8 cellular contexts compared by ENCODE assay signal in genomic region chr16:80027007-80027965, GRCh38.
DNase-seq lines count a peak whose midpoint lies in the region; ATAC-seq, FAIRE-seq and TF ChIP-seq lines count a peak whose summit lies in the region.

No MANE protein-coding gene starts in this region.

- WGBS in hepatocyte (ENCODE audit: low lambda C conversion rate, missing lambda C conversion rate), result 46% methylated on average over 20 of the region's 20 CpGs

- H3K4me2 ChIP-seq in hepatocyte, result peak overlapping the region; percentile 38

- H3K27me3 Mint-ChIP-seq in activated naive CD8-positive, alpha-beta T cell treated with anti-CD3 and anti-CD28 coated beads, Interleukin-2, amount 50 U/mL, for 24 hours, result peaks cover 5% of the 10 kb centered on the region

- no peak for TF ChIP-seq POLR2A in GM12892 (IDR thresholded peaks at IDR 0.05; ENCODE audit: low read depth, low read length)

- no peaks in the 10 kb centered on the region for H3K9me2 ChIP-seq in hepatocyte (replicated peaks; ENCODE audit: insufficient read depth)

- H3K9me3 ChIP-seq in SJSA1 (replicated peaks) (no peaks in the 10 kb centered on the region), hepatocyte (ENCODE audit: low read depth) (no peaks in the 10 kb centered on the region)

- H3K27ac ChIP-seq in SJSA1 (peak overlapping the region; percentile 70), hepatocyte (peak overlapping the region; percentile 82)

- H3K36me3 Mint-ChIP-seq in activated naive CD8-positive, alpha-beta T cell treated with anti-CD3 and anti-CD28 coated beads, Interleukin-2, amount 50 U/mL, for 24 hours (ENCODE audit: low read depth), result no peaks in the 10 kb centered on the region

- H3K36me3 ChIP-seq in SJSA1 (no peaks in the 10 kb centered on the region), hepatocyte (replicated peaks; ENCODE audit: insufficient read depth, low read depth) (no peaks in the 10 kb centered on the region)

- TF ChIP-seq CTCF in hepatocyte (IDR thresholded peaks at IDR 0.05; ENCODE audit: poor library complexity) (no peak), GM20000 (IDR thresholded peaks at IDR 0.05; ENCODE audit: extremely low read depth, missing control alignments) (no peak)

- no peaks in the 10 kb centered on the region for H4K20me1 ChIP-seq in hepatocyte (ENCODE audit: insufficient read depth, poor library complexity, severe bottlenecking)

- DNase-seq in GM12892 (ENCODE audit: insufficient read length) (peak; percentile 5), SJSA1 (ENCODE audit: low read depth in 1 of 2, low spot score in 2 of 2) (peak; percentile 97 to 99), hepatocyte (ENCODE audit: low spot score) (peak; percentile 94), NCI-H2081 (lab: John Stamatoyannopoulos, UW) (no peak), GM20000 (ENCODE audit: low spot score) (no peak)
- peak; percentile 53 for DNase-seq in activated naive CD8-positive, alpha-beta T cell treated with anti-CD3 and anti-CD28 coated beads, Interleukin-2, amount 50 U/mL, for 24 hours
- DNase-seq in stimulated activated CD4-positive, alpha-beta T cell treated with anti-CD3 and anti-CD28 coated beads, Interleukin-1b, Interleukin-23, amount 100 ng/mL, for 48 hours, result peak; percentile 68

- no peaks in the 10 kb centered on the region for H3K9me3 Mint-ChIP-seq in activated naive CD8-positive, alpha-beta T cell treated with anti-CD3 and anti-CD28 coated beads, Interleukin-2, amount 50 U/mL, for 24 hours

- H2AFZ ChIP-seq in hepatocyte, result no peak overlapping the region

- H3K4me1 ChIP-seq in SJSA1 (replicated peaks), result peaks cover 34% of the 10 kb centered on the region
- peaks cover 15% of the 10 kb centered on the region for H3K4me1 ChIP-seq in hepatocyte (ENCODE audit: insufficient read depth)

- H3K4me3 Mint-ChIP-seq in activated naive CD8-positive, alpha-beta T cell treated with anti-CD3 and anti-CD28 coated beads, Interleukin-2, amount 50 U/mL, for 24 hours, result peak overlapping the region; percentile 47

- H3K27me3 ChIP-seq in SJSA1 (replicated peaks), result no peaks in the 10 kb centered on the region
- H3K27me3 ChIP-seq in hepatocyte, result no peaks in the 10 kb centered on the region

- peak overlapping the region; percentile 6 for H3K4me3 ChIP-seq in SJSA1
- no peak overlapping the region for H3K4me3 ChIP-seq in hepatocyte

- H3K4me1 Mint-ChIP-seq in activated naive CD8-positive, alpha-beta T cell treated with anti-CD3 and anti-CD28 coated beads, Interleukin-2, amount 50 U/mL, for 24 hours, result peaks cover 10% of the 10 kb centered on the region

- H3K27ac Mint-ChIP-seq in activated naive CD8-positive, alpha-beta T cell treated with anti-CD3 and anti-CD28 coated beads, Interleukin-2, amount 50 U/mL, for 24 hours, result no peak overlapping the region

- peak; percentile 63 for ATAC-seq in HG03064 (IDR thresholded peaks at IDR 0.05; ENCODE audit: low read depth, unreplicated experiment)
- peak; percentile 88 for ATAC-seq in activated naive CD8-positive, alpha-beta T cell treated with anti-CD3 and anti-CD28 coated beads, Interleukin-2, amount 50 U/mL, for 24 hours

- FAIRE-seq in GM12892 (lab: Jason Lieb, UNC), result peak; percentile 86

- no peaks in the 10 kb centered on the region for H3K79me2 ChIP-seq in hepatocyte

Comparison
In these comparisons a context has a peak if more than half of its experiments do, and no peak if none do; other contexts are left out.
1. DNase-seq: peak in GM12892 (single experiment), SJSA1 (2 of 2), activated naive CD8-positive, alpha-beta T cell treated with anti-CD3 and anti-CD28 coated beads, Interleukin-2, amount 50 U/mL, for 24 hours (single experiment), hepatocyte (single experiment) and stimulated activated CD4-positive, alpha-beta T cell treated with anti-CD3 and anti-CD28 coated beads, Interleukin-1b, Interleukin-23, amount 100 ng/mL, for 48 hours (single experiment); none in NCI-H2081 (0 of 2) and GM20000 (single experiment).